Comparison of ENCODE assay signal across 4 cellular contexts in the genomic region with DNA sequence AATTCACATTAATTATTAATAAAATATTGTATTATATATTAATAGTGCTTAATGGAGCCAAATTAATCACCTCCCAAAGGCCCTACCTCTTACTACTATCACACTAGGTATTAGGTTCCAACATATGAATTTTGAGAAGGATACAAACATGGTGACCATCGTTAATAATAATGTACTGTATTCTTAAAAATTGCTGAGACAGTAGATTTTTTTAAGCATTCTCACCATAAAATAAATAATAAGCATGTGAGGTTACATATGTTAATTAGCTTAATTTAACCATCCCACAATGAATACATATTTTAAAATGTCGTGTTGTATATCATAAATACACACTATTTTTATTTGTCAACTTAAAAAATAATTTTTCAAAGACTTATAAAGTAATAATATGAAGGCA.
A peak's percentile ranks its signal among the peaks of the same experiment; 100 is the strongest.
TF ChIP-seq lines count a peak whose summit lies in the region.

No MANE protein-coding gene starts in this region.

TF ChIP-seq in HepG2, 621 proteins besides CTCF, POLR2A, EP300 and RAD21:
- TF ChIP-seq MAFF (IDR thresholded peaks at IDR 0.05; ENCODE audit: low read depth, low read length) (peak; percentile 65; the same call in 1 of the 2 replicates), GTF2F1 (IDR thresholded peaks at IDR 0.05; ENCODE audit: low read length) (no peak), MAFK (conservative IDR thresholded peaks at IDR 0.05 in 1 of 2, IDR thresholded peaks at IDR 0.05 in 1 of 2; ENCODE audit: low read length in 2 of 2) (peak; percentile 59 to 83; a peak in 3 of 4 replicates)

TF ChIP-seq in A549, 52 proteins besides CTCF, POLR2A, EP300 and RAD21:
- TF ChIP-seq MAFK (IDR thresholded peaks at IDR 0.05; ENCODE audit: partially characterized antibody): peak; percentile 64
- TF ChIP-seq KDM1A (IDR thresholded peaks at IDR 0.05; ENCODE audit: low read depth): no peak

TF ChIP-seq in IMR-90, 13 proteins besides CTCF, POLR2A, EP300 and RAD21:
- no peak for TF ChIP-seq ELK1 (IDR thresholded peaks at IDR 0.05; ENCODE audit: borderline replicate concordance, low read depth, low read length)
- peak; percentile 78 for TF ChIP-seq MAFK (IDR thresholded peaks at IDR 0.05; ENCODE audit: low read depth, low read length)

TF ChIP-seq in K562, 482 proteins besides CTCF, POLR2A, EP300 and RAD21:
- TF ChIP-seq MTA3 (IDR thresholded peaks at IDR 0.05; ENCODE audit: borderline replicate concordance) (no peak), C11orf30 (IDR thresholded peaks at IDR 0.05; ENCODE audit: low read depth) (peak; percentile 61; the same call in 1 of the 2 replicates), MAFF (IDR thresholded peaks at IDR 0.05; ENCODE audit: low read length) (peak; percentile 37), TAL1 (IDR thresholded peaks at IDR 0.05) (no peak), BCL6 (CRISPR knock-in tag; IDR thresholded peaks at IDR 0.05) (no peak), PRMT5 (CRISPR knock-in tag; IDR thresholded peaks at IDR 0.05) (no peak), NBN (IDR thresholded peaks at IDR 0.05; ENCODE audit: low read depth) (no peak), ZNF184 (CRISPR knock-in tag; IDR thresholded peaks at IDR 0.05) (no peak), MAFG (tag; conservative IDR thresholded peaks at IDR 0.05) (peak; percentile 49; the same call in 1 of the 2 replicates), RBM39 (optimal IDR thresholded peaks at IDR 0.05; ENCODE audit: low read depth, low read length) (no peak), TGIF2 (CRISPR knock-in tag; IDR thresholded peaks at IDR 0.05) (no peak), RNF2 (IDR thresholded peaks at IDR 0.05) (no peak), CXXC5 (CRISPR knock-in tag; IDR thresholded peaks at IDR 0.05) (no peak), ZKSCAN1 (IDR thresholded peaks at IDR 0.05; ENCODE audit: low read depth, low read length) (no peak), ZNF507 (tag; conservative IDR thresholded peaks at IDR 0.05) (no peak), EZH2 (IDR thresholded peaks at IDR 0.05; ENCODE audit: borderline replicate concordance, low read depth, low read length) (no peak), ZNF316 (IDR thresholded peaks at IDR 0.05) (peak; percentile 83), LCOR (CRISPR knock-in tag; IDR thresholded peaks at IDR 0.05) (no peak), TAF15 (IDR thresholded peaks at IDR 0.05; ENCODE audit: low read depth, low read length) (no peak), EWSR1 (IDR thresholded peaks at IDR 0.05; ENCODE audit: borderline replicate concordance, low read depth, partially characterized antibody) (no peak), PURB (CRISPR knock-in tag; IDR thresholded peaks at IDR 0.05; ENCODE audit: low read depth) (no peak)
- TF ChIP-seq, protein P1, sequence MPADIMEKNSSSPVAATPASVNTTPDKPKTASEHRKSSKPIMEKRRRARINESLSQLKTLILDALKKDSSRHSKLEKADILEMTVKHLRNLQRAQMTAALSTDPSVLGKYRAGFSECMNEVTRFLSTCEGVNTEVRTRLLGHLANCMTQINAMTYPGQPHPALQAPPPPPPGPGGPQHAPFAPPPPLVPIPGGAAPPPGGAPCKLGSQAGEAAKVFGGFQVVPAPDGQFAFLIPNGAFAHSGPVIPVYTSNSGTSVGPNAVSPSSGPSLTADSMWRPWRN (IDR thresholded peaks at IDR 0.05; ENCODE audit: low read depth): no peak
